Comparison of ENCODE assay signal across 8 cellular contexts in the genomic region with DNA sequence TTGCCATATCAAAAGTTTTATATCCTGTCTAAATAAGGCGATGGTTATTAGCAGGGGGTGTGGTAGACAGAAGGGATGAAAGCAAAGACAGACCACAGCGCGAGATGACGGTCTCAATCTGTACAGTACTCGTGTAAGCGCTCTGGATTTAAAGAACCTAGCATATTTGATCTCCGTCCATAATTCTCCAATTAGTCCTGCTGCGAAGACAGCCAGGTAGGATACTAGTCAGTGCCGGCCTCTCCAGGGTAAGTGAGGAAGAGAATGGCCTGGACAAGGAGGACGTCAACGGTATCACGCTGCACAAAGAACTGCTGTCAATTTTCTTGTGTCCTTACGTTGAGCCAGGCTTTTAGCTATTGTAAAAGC. TPM values are rescaled to one million over a fixed set of nuclear protein-coding genes. Genes with fewer than 3 reads are reported as not detected.
DNase-seq lines count a peak whose midpoint lies in the region; ATAC-seq, FAIRE-seq and TF ChIP-seq lines count a peak whose summit lies in the region.

No MANE protein-coding gene starts in this region.

- H3K79me2 ChIP-seq in mammary epithelial cell (ENCODE audit: insufficient read depth, low read length): peaks cover 30% of the 10 kb centered on the region

- peak overlapping the region; percentile 84 for H3K9ac ChIP-seq in mammary epithelial cell (ENCODE audit: insufficient read depth, low read length)

- H3K4me1 ChIP-seq in mammary epithelial cell (ENCODE audit: insufficient read depth, low read length): peaks cover 13% of the 10 kb centered on the region
- H3K4me1 ChIP-seq in mesodermal cell (ENCODE audit: control insufficient read depth, insufficient read depth, low read length, poor library complexity, severe bottlenecking): peaks cover 4% of the 10 kb centered on the region

- 3% methylated on average over 11 of the region's 13 CpGs for WGBS in mammary epithelial cell (ENCODE audit: low coverage, missing lambda C conversion rate)
- 0% methylated on average over 4 to 8 of the region's 13 CpGs for WGBS in mesodermal cell (ENCODE audit: insufficient coverage in 2 of 2), 2 experiments

- H4K20me1 ChIP-seq in mammary epithelial cell (ENCODE audit: insufficient read depth, low read length): no peaks in the 10 kb centered on the region

- in situ Hi-C loops in mammary epithelial cell (cut with MboI; ENCODE audit: low sequenced_read_pairs in 2 of 2): no loop called here

- H3K36me3 ChIP-seq in mammary epithelial cell (ENCODE audit: insufficient read depth, low read length) (peaks cover 7% of the 10 kb centered on the region), mesodermal cell (ENCODE audit: control insufficient read depth, insufficient read depth, low read length) (peaks cover 30% of the 10 kb centered on the region)

- peak; percentile 23 for ATAC-seq in GM21528 (IDR thresholded peaks at IDR 0.05; ENCODE audit: low FRiP score, unreplicated experiment)

- H2AFZ ChIP-seq in mammary epithelial cell (ENCODE audit: low read depth, low read length): peak overlapping the region; percentile 96

- CTCF ChIA-PET in mammary epithelial cell (lab: Charles Lee; ENCODE audit: low non-redundant PET): no interaction called here

- H3K27ac ChIP-seq in mammary epithelial cell (ENCODE audit: insufficient read depth, low read depth, low read length) (peak overlapping the region; percentile 93), mesodermal cell (ENCODE audit: low read depth, low read length, severe bottlenecking) (peak overlapping the region; percentile 88)

- no peak for TF ChIP-seq CTCF in mammary epithelial cell (conservative IDR thresholded peaks at IDR 0.05 in 1 of 2, IDR thresholded peaks at IDR 0.05 in 1 of 2; ENCODE audit: extremely low read depth in 1 of 2, insufficient read depth in 1 of 2, low read depth in 1 of 2, low read length in 2 of 2)
- TF ChIP-seq CTCF in D721Med (IDR thresholded peaks at IDR 0.05; ENCODE audit: insufficient read depth, missing control alignments): no peak

- H3K4me2 ChIP-seq in mammary epithelial cell (ENCODE audit: insufficient read depth, low read depth, low read length): peak overlapping the region; percentile 89

- dilution Hi-C loops in mammary epithelial cell (cut with HindIII; ENCODE audit: low sequenced_read_pairs): loop anchor here (10.0 kb wide), 1 partner anchor 241 kb away; the partner anchor contains the start of gene RAB5A

- FAIRE-seq in D721Med (lab: Jason Lieb, UNC): no peak

- H3K4me3 ChIP-seq in mammary epithelial cell (replicated peaks in 1 of 3; ENCODE audit: insufficient read depth in 1 of 3, low read depth in 2 of 3, low read length in 3 of 3) (peak overlapping the region; percentile 82 to 91 (median 86)), mesodermal cell (ENCODE audit: extremely low read depth, insufficient read depth, low read length, poor library complexity, severe bottlenecking) (peak overlapping the region; percentile 88)

- H3K9me3 ChIP-seq in mammary epithelial cell (replicated peaks; ENCODE audit: insufficient read depth, low read length): no peaks in the 10 kb centered on the region
- H3K9me3 ChIP-seq in mesodermal cell (ENCODE audit: control insufficient read depth, low read length): no peaks in the 10 kb centered on the region

- H3K27me3 ChIP-seq in mammary epithelial cell (ENCODE audit: insufficient read depth, low read length): no peaks in the 10 kb centered on the region

- intact Hi-C loops in mammary epithelial cell (cut with micrococcal nuclease): loop anchor here (5.0 kb wide), 1 partner anchor 298 kb away; no protein-coding TSS in a partner anchor

- BruUV-seq in mammary epithelial cell (replicated peaks; lab: Mats Ljungman, UMichigan): no TSS peak

- DNase-seq in NCI-H2227 (lab: John Stamatoyannopoulos, UW; ENCODE audit: unreplicated experiment): peak; percentile 11
- no peak for DNase-seq in NCI-H2227 treated with DMSO at 0.1 percent for 48 hours (lab: John Stamatoyannopoulos, UW)
- DNase-seq in NCI-H146 (lab: John Stamatoyannopoulos, UW): peak; percentile 51
- peak; percentile 42 for DNase-seq in mammary epithelial cell
- no peak for DNase-seq in GM19240 (ENCODE audit: insufficient read length, low spot score)
- DNase-seq in D721Med (ENCODE audit: insufficient read length, low spot score): no peak

RNA-seq across cellular contexts. Expression of gene SGO1, which starts 0.7 kb away (rescaled TPM):
- total RNA-seq in mammary epithelial cell: 10 to 100 TPM in 1 of 2 donors, under 1 TPM in 1; 0.50 to 13.6 TPM
- 3.7 TPM for polyA plus RNA-seq in mammary epithelial cell
- 19.2 TPM for polyA minus RNA-seq in mammary epithelial cell
- 21.1 TPM for polyA plus RNA-seq in mesodermal cell (2013, experiment 1 of 2)
- 24.6 TPM for polyA plus RNA-seq in mesodermal cell (2013, experiment 2 of 2)

Comparison
In these comparisons a context has a peak if more than half of its experiments do, and no peak if none do; other contexts are left out.
1. DNase-seq: peak in NCI-H2227 (single experiment), NCI-H146 (single experiment) and mammary epithelial cell (single experiment); none in NCI-H2227 treated with DMSO at 0.1 percent for 48 hours (single experiment), GM19240 (single experiment) and D721Med (single experiment).